In genomic region chr10:86259901-86260562, GRCh38 we compare ENCODE assay signal across 17 cellular contexts.
"Had no signal": no experiment of that assay in that cellular context is flagged by ENCODE, and none has a peak within 500 bp of the region (broad histone marks: within the 10 kb centered on the region; RNA-seq: fewer than 3 reads in every experiment).

No MANE protein-coding gene starts in this region.

- H3K4me3 Mint-ChIP-seq: activated B cell treated with CpG ODN at 0.5 μM for 24 hours; activated CD4-positive, alpha-beta T cell treated with anti-CD3 and anti-CD28 coated beads, Interleukin-2, amount 10 ng/mL, durations not matched to agents 24 days and 14 days; activated naive CD4-positive, alpha-beta T cell treated with anti-CD3 and anti-CD28 coated beads, Interleukin-2, amount 50 U/mL, for 24 hours; nephron progenitor cell; T-helper 2 cell treated with Interferon-gamma antibody and Interleukin-4, amounts not matched to agents 5 μg/mL and 100 μg/mL, for 36 hours had no signal

- H3K9me3 ChIP-seq: upper lobe of left lung had no signal

- DNase-seq: activated B cell treated with CpG ODN at 0.5 μM for 24 hours; activated CD4-positive, alpha-beta T cell treated with anti-CD3 and anti-CD28 coated beads, Interleukin-2, amount 10 ng/mL, durations not matched to agents 24 days and 14 days; activated gamma-delta T cell; dermis blood vessel endothelial cell; foreskin fibroblast; midbrain; nephron progenitor cell; occipital lobe; retina; stimulated activated CD4-positive, alpha-beta T cell treated with anti-CD3 and anti-CD28 coated beads, Interleukin-12 subunit alpha, Interleukin-12 subunit beta, amount 100 ng/mL, for 4 hours; stimulated activated CD4-positive, alpha-beta T cell treated with anti-CD3 and anti-CD28 coated beads, Interleukin-2, amount 100 ng/mL, for 24 hours; stimulated activated naive CD4-positive, alpha-beta T cell treated with Interleukin-2 at 50 U/mL for 16 hours; upper lobe of left lung had no signal

- H3K4me1 Mint-ChIP-seq: activated CD4-positive, alpha-beta T cell treated with anti-CD3 and anti-CD28 coated beads, Interleukin-2, amount 10 ng/mL, durations not matched to agents 24 days and 14 days; activated naive CD4-positive, alpha-beta T cell treated with anti-CD3 and anti-CD28 coated beads, Interleukin-2, amount 50 U/mL, for 24 hours had no signal

- H3K9me3 Mint-ChIP-seq: activated CD4-positive, alpha-beta T cell treated with anti-CD3 and anti-CD28 coated beads, Interleukin-2, amount 10 ng/mL, durations not matched to agents 24 days and 14 days; activated naive CD4-positive, alpha-beta T cell treated with anti-CD3 and anti-CD28 coated beads, Interleukin-2, amount 50 U/mL, for 24 hours; nephron progenitor cell; T-helper 2 cell treated with Interferon-gamma antibody and Interleukin-4, amounts not matched to agents 5 μg/mL and 100 μg/mL, for 36 hours had no signal

- H3K4me3 ChIP-seq: lung, upper lobe of left lung had no signal

- H3K27ac Mint-ChIP-seq: activated B cell treated with CpG ODN at 0.5 μM for 24 hours; activated CD4-positive, alpha-beta T cell treated with anti-CD3 and anti-CD28 coated beads, Interleukin-2, amount 10 ng/mL, durations not matched to agents 24 days and 14 days; activated naive CD4-positive, alpha-beta T cell treated with anti-CD3 and anti-CD28 coated beads, Interleukin-2, amount 50 U/mL, for 24 hours; nephron progenitor cell; T-helper 2 cell treated with Interferon-gamma antibody and Interleukin-4, amounts not matched to agents 5 μg/mL and 100 μg/mL, for 36 hours had no signal

- H3K36me3 ChIP-seq: upper lobe of left lung had no signal

- H3K36me3 Mint-ChIP-seq: activated naive CD4-positive, alpha-beta T cell treated with anti-CD3 and anti-CD28 coated beads, Interleukin-2, amount 50 U/mL, for 24 hours had no signal

- H3K27ac ChIP-seq: epithelial cell of prostate, upper lobe of left lung had no signal
